22 cellular contexts compared by ENCODE assay signal in the genomic region with DNA sequence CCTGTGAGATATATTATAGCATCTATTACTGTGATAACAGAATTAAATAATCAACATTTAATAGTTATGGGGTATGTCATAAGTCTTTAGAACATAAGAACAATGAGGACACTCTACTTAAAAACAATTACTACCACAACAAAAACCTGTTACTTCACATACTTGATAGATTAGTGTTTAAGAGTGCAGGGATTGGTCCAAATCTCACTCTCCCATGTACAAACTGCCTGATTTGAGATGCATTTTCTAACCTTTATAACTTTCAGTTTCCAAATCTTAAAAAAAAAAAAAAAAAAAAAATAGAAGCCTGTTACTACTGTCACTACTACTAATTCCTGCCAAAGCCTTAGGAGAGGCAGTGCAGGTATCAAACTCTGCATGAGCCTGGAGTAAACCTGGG. TPM values are rescaled to one million over a fixed set of nuclear protein-coding genes. Genes with fewer than 3 reads are reported as not detected.
DNase-seq lines count a peak whose midpoint lies in the region; ATAC-seq and TF ChIP-seq lines count a peak whose summit lies in the region.
"Had no signal": no experiment of that assay in that cellular context is flagged by ENCODE, and none has a peak within 500 bp of the region (broad histone marks: within the 10 kb centered on the region; RNA-seq: fewer than 3 reads in every experiment).

No MANE protein-coding gene starts in this region.

- TF ChIP-seq CTCF in SK-N-SH (IDR thresholded peaks at IDR 0.05) (no peak), esophagus squamous epithelium (IDR thresholded peaks at IDR 0.05) (no peak), nephron (IDR thresholded peaks at IDR 0.05; ENCODE audit: unreplicated experiment in 3 of 3) (no peak), tibial artery (IDR thresholded peaks at IDR 0.05) (no peak)

- H2AFZ ChIP-seq in SK-N-SH (ENCODE audit: low read depth), result no peak overlapping the region

- H3K4me3 Mint-ChIP-seq in nephron, result peak overlapping the region; percentile 64 to 67 (median 66)
- H3K4me3 Mint-ChIP-seq: activated CD8-positive, alpha-beta T cell treated with anti-CD3 and anti-CD28 coated beads for 36 hours; activated naive CD8-positive, alpha-beta T cell treated with anti-CD3 and anti-CD28 coated beads, Interleukin-2, amount 10 ng/mL, durations not matched to agents 7 days and 5 days had no signal

- H3K4me3 ChIP-seq in SK-N-SH (ENCODE audit: low read depth in 2 of 2, low read length in 1 of 2) (peak overlapping the region in 1 of 2 experiments; percentile 9; a peak in 2 of 4 replicates), esophagus squamous epithelium (peak overlapping the region in 3 of 4 donors; percentile 56 to 75 (median 58)), tibial artery (peak overlapping the region; percentile 62 to 67)
- H3K4me3 ChIP-seq: pancreas had no signal

- peaks cover 56% of the 10 kb centered on the region for H3K4me1 Mint-ChIP-seq in nephron
- H3K4me1 Mint-ChIP-seq: activated naive CD8-positive, alpha-beta T cell treated with anti-CD3 and anti-CD28 coated beads, Interleukin-2, amount 10 ng/mL, durations not matched to agents 7 days and 5 days had no signal

- no peaks in the 10 kb centered on the region for H3K9me2 ChIP-seq in SK-N-SH

- no peaks in the 10 kb centered on the region for H3K27me3 Mint-ChIP-seq in nephron (ENCODE audit: low read depth)
- H3K27me3 Mint-ChIP-seq: activated CD8-positive, alpha-beta T cell treated with anti-CD3 and anti-CD28 coated beads for 36 hours; activated naive CD8-positive, alpha-beta T cell treated with anti-CD3 and anti-CD28 coated beads, Interleukin-2, amount 10 ng/mL, durations not matched to agents 7 days and 5 days had no signal

- H3K9me3 Mint-ChIP-seq in nephron, result no peaks in the 10 kb centered on the region
- H3K9me3 Mint-ChIP-seq: activated CD8-positive, alpha-beta T cell treated with anti-CD3 and anti-CD28 coated beads for 36 hours; activated naive CD8-positive, alpha-beta T cell treated with anti-CD3 and anti-CD28 coated beads, Interleukin-2, amount 10 ng/mL, durations not matched to agents 7 days and 5 days had no signal

- TF ChIP-seq POLR2A in esophagus squamous epithelium (IDR thresholded peaks at IDR 0.05), result no peak

- H3K4me1 ChIP-seq in SK-N-SH (ENCODE audit: control insufficient read depth in 1 of 2, insufficient read depth in 2 of 2, low read depth in 1 of 2, low read length in 1 of 2) (peaks cover 15 to 24% of the 10 kb centered on the region in 2 experiments; a peak in 3 of 4 replicates), esophagus squamous epithelium (peaks cover 0 to 20% (median 2%) of the 10 kb centered on the region in 3 donors), tibial artery (peaks cover 0 to 61% (median 10%) of the 10 kb centered on the region in 4 donors)
- H3K4me1 ChIP-seq: pancreas had no signal

- H3K9ac ChIP-seq in SK-N-SH, result no peak overlapping the region

- intact Hi-C loops in esophagus squamous epithelium (cut with DNase I), result no loop called here
- intact Hi-C loops in tibial artery (cut with DNase I; ENCODE audit: low total_unique reads), result no loop called here

- no peak for TF ChIP-seq EP300 in SK-N-SH (IDR thresholded peaks at IDR 0.05; ENCODE audit: borderline replicate concordance in 1 of 2, low read depth in 1 of 2, low read length in 1 of 2)

- H3F3A ChIP-seq in SK-N-SH (replicated peaks; ENCODE audit: insufficient read depth), result peaks cover 26% of the 10 kb centered on the region

- ATAC-seq in SK-N-SH treated with all-trans-retinoic acid at 6 μM for 48 hours (no peak), HG03457 (IDR thresholded peaks at IDR 0.05; ENCODE audit: unreplicated experiment) (no peak), HG02852 (IDR thresholded peaks at IDR 0.05; ENCODE audit: unreplicated experiment) (no peak)
- ATAC-seq: activated CD8-positive, alpha-beta T cell treated with anti-CD3 and anti-CD28 coated beads for 36 hours; HCT116; pancreas; Right ventricle myocardium inferior had no signal

- CTCF ChIA-PET in SK-N-SH (lab: Yijun Ruan, JAX), result no interaction called here

- DNase-seq in SK-N-SH (no peak), esophagus squamous epithelium (lab: John Stamatoyannopoulos, UW) (no peak), tibial artery (no peak)
- no peak for DNase-seq in stimulated activated CD4-positive, alpha-beta T cell treated with anti-CD3 and anti-CD28 coated beads, Interleukin-2, amount 100 ng/mL, for 24 hours
- DNase-seq: activated CD8-positive, alpha-beta T cell treated with anti-CD3 and anti-CD28 coated beads for 36 hours; activated naive CD8-positive, alpha-beta T cell treated with anti-CD3 and anti-CD28 coated beads, Interleukin-2, amount 10 ng/mL, durations not matched to agents 7 days and 5 days; GF-D8; NCI-H1105; NCI-H2081 treated with DMSO at 0.1 percent for 48 hours; NCI-H524 treated with DMSO at 0.1 percent for 48 hours; pancreas; small intestine; stimulated activated CD8-positive, alpha-beta memory T cell treated with anti-CD3 and anti-CD28 coated beads, Interleukin-4, amount 100 ng/mL, for 48 hours; WERI-Rb-1 had no signal

- H3K27ac ChIP-seq in SK-N-SH (ENCODE audit: low read depth in 2 of 2, low read length in 1 of 2), result peak overlapping the region; percentile 76 to 78; a peak in 2 of 4 replicates
- peak overlapping the region in 3 of 4 donors; percentile 11 to 86 (median 83) for H3K27ac ChIP-seq in esophagus squamous epithelium
- H3K27ac ChIP-seq in tibial artery, result peak overlapping the region; percentile 90 to 92
- H3K27ac ChIP-seq: 22Rv1, C4-2B, pancreas, WERI-Rb-1 had no signal

- no peaks in the 10 kb centered on the region for H3K9me3 ChIP-seq in SK-N-SH
- H3K9me3 ChIP-seq in esophagus squamous epithelium, result no peaks in the 10 kb centered on the region
- no peaks in the 10 kb centered on the region for H3K9me3 ChIP-seq in tibial artery
- H3K9me3 ChIP-seq: pancreas had no signal

- H3K27ac Mint-ChIP-seq in nephron, result peak overlapping the region in 1 of 3 experiments; percentile 43
- H3K27ac Mint-ChIP-seq: activated CD8-positive, alpha-beta T cell treated with anti-CD3 and anti-CD28 coated beads for 36 hours; activated naive CD8-positive, alpha-beta T cell treated with anti-CD3 and anti-CD28 coated beads, Interleukin-2, amount 10 ng/mL, durations not matched to agents 7 days and 5 days had no signal

- H3K27me3 ChIP-seq in SK-N-SH (ENCODE audit: insufficient read depth) (no peaks in the 10 kb centered on the region), esophagus squamous epithelium (no peaks in the 10 kb centered on the region), tibial artery (no peaks in the 10 kb centered on the region)
- H3K27me3 ChIP-seq: pancreas had no signal

- H3K4me2 ChIP-seq in SK-N-SH, result peak overlapping the region; percentile 20; the same call in 1 of the 2 replicates

- H4K20me1 ChIP-seq in SK-N-SH (ENCODE audit: insufficient read depth), result peaks cover 12% of the 10 kb centered on the region; the same call in 1 of the 2 replicates

- POLR2A ChIA-PET in SK-N-SH (lab: Yijun Ruan, JAX), result no interaction called here

- H3K36me3 ChIP-seq in SK-N-SH (replicated peaks in 1 of 2; ENCODE audit: control insufficient read depth in 1 of 2, insufficient read depth in 2 of 2, low read length in 1 of 2) (peaks cover 76 to 85% of the 10 kb centered on the region in 2 experiments), esophagus squamous epithelium (no peaks in the 10 kb centered on the region), tibial artery (peaks cover 0 to 2% (median 0%) of the 10 kb centered on the region in 3 donors)
- H3K36me3 ChIP-seq: pancreas, WERI-Rb-1 had no signal

- H3K36me3 Mint-ChIP-seq in nephron (ENCODE audit: low read depth), result peaks cover 64% of the 10 kb centered on the region
- H3K36me3 Mint-ChIP-seq: activated naive CD8-positive, alpha-beta T cell treated with anti-CD3 and anti-CD28 coated beads, Interleukin-2, amount 10 ng/mL, durations not matched to agents 7 days and 5 days had no signal

- peaks cover 81% of the 10 kb centered on the region for H3K79me2 ChIP-seq in SK-N-SH (ENCODE audit: insufficient read depth)

- no peak for TF ChIP-seq RAD21 in SK-N-SH (IDR thresholded peaks at IDR 0.05; ENCODE audit: low read length)

TF ChIP-seq in SK-N-SH, 30 proteins besides CTCF, POLR2A, EP300 and RAD21 (continues in another document):
- no peak for TF ChIP-seq MXI1 (IDR thresholded peaks at IDR 0.05; ENCODE audit: low read depth, low read length)
- TF ChIP-seq, protein P1, sequence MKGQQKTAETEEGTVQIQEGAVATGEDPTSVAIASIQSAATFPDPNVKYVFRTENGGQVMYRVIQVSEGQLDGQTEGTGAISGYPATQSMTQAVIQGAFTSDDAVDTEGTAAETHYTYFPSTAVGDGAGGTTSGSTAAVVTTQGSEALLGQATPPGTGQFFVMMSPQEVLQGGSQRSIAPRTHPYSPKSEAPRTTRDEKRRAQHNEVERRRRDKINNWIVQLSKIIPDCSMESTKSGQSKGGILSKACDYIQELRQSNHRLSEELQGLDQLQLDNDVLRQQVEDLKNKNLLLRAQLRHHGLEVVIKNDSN (IDR thresholded peaks at IDR 0.05; ENCODE audit: borderline replicate concordance, low read depth), result no peak
- no peak for TF ChIP-seq TAF1 (IDR thresholded peaks at IDR 0.05; ENCODE audit: borderline replicate concordance, low read depth, low read length)
- TF ChIP-seq POLR2AphosphoS5 (IDR thresholded peaks at IDR 0.05; ENCODE audit: low read depth, low read length), result no peak
- TF ChIP-seq GATA2 (CRISPR knock-in tag; IDR thresholded peaks at IDR 0.05), result no peak

TF ChIP-seq in SK-N-SH treated with all-trans-retinoic acid at 6 μM for 48 hours, 23 proteins besides CTCF, POLR2A, EP300 and RAD21:
- TF ChIP-seq ISL1 (CRISPR knock-in tag; IDR thresholded peaks at IDR 0.05), result no peak

RNA-seq across cellular contexts. Expression of a gene that starts 5.6 kb away (rescaled TPM):
- polyA plus RNA-seq in SK-N-SH (2012; rRNA removed), result 25.0 and 37.5 TPM in 2 replicates
- polyA plus RNA-seq in SK-N-SH (2012; cell fraction: cytosol; rRNA removed), result 26.5 and 30.9 TPM in 2 replicates
- polyA plus RNA-seq in SK-N-SH (2012; cell fraction: nucleus; rRNA removed), result 29.4 and 37.0 TPM in 2 replicates
- 10 to 100 TPM in 2 of 4 donors, 1 to 10 TPM in 2; 2.1 to 22.4 (median 11.5) TPM for total RNA-seq in esophagus squamous epithelium
- total RNA-seq: activated CD8-positive, alpha-beta T cell treated with anti-CD3 and anti-CD28 coated beads for 36 hours; activated naive CD8-positive, alpha-beta T cell treated with anti-CD3 and anti-CD28 coated beads, Interleukin-2, amount 10 ng/mL, durations not matched to agents 7 days and 5 days had no signal
